Comparison of ENCODE assay signal across 8 cellular contexts in genomic region chr9:133509179-133510083, GRCh38. TPM values are rescaled to one million over a fixed set of nuclear protein-coding genes. Genes with fewer than 3 reads are reported as not detected.
DNase-seq lines count a peak whose midpoint lies in the region; ATAC-seq and TF ChIP-seq lines count a peak whose summit lies in the region.

No MANE protein-coding gene starts in this region.

- H3K36me3 Mint-ChIP-seq in Caco-2 (ENCODE audit: insufficient read depth, unreplicated experiment): no peaks in the 10 kb centered on the region
- H3K36me3 Mint-ChIP-seq in activated naive CD4-positive, alpha-beta T cell treated with anti-CD3 and anti-CD28 coated beads, Interleukin-2, amount 50 U/mL, for 72 hours: no peaks in the 10 kb centered on the region

- TF ChIP-seq CTCF in Caco-2 (IDR thresholded peaks at IDR 0.05; ENCODE audit: insufficient read depth in 1 of 2, low read depth in 1 of 2, low read length in 1 of 2, severe bottlenecking in 1 of 2, unreplicated experiment in 1 of 2): no peak
- no peak for TF ChIP-seq CTCF in MM.1S (IDR thresholded peaks at IDR 0.05; ENCODE audit: low read length)
- peak in 1 of 4 donors; percentile 15 for TF ChIP-seq CTCF in right lobe of liver (IDR thresholded peaks at IDR 0.05)

- no peaks in the 10 kb centered on the region for H3K27me3 Mint-ChIP-seq in Caco-2 (ENCODE audit: insufficient read depth, unreplicated experiment)

- H3K27me3 ChIP-seq in Caco-2 (replicated peaks; ENCODE audit: control insufficient read depth, insufficient read depth, low read length) (no peaks in the 10 kb centered on the region), MM.1S (replicated peaks; ENCODE audit: insufficient read depth, low read length) (peaks cover 87% of the 10 kb centered on the region), right lobe of liver (no peaks in the 10 kb centered on the region)

- no peaks in the 10 kb centered on the region for H4K20me1 ChIP-seq in MM.1S (ENCODE audit: insufficient read depth, low read length)

- BruUV-seq in Caco-2 (replicated peaks; lab: Mats Ljungman, UMichigan): no TSS peak

- no peak overlapping the region for H3K4me3 ChIP-seq in Caco-2 (ENCODE audit: low read depth, low read length)
- H3K4me3 ChIP-seq in MM.1S (ENCODE audit: low read length): no peak overlapping the region
- H3K4me3 ChIP-seq in right lobe of liver: peak overlapping the region in 1 of 3 donors; percentile 9

- WGBS in right lobe of liver (ENCODE audit: insufficient coverage, low coverage, low lambda C conversion rate, missing lambda C conversion rate): 2% methylated on average over 16 of the region's 26 CpGs

- peak; percentile 18 to 77 for DNase-seq in Caco-2
- no peak for DNase-seq in MM.1S
- DNase-seq in activated naive CD4-positive, alpha-beta T cell treated with anti-CD3 and anti-CD28 coated beads, Interleukin-2, amount 50 U/mL, for 72 hours (ENCODE audit: low spot score in 2 of 2): no peak
- peak; percentile 70 to 82 (median 79) for DNase-seq in right lobe of liver
- DNase-seq in NK-92 treated with Interleukin-12 subunit alpha and Interleukin-12 subunit beta, amount 100 ng/mL, for 24 hours (lab: John Stamatoyannopoulos, UW): no peak
- no peak for DNase-seq in stimulated activated CD4-positive, alpha-beta T cell treated with anti-CD3 and anti-CD28 coated beads, Interleukin-4, amount 100 ng/mL, for 1 hour

- no peaks in the 10 kb centered on the region for H3K9me3 ChIP-seq in Caco-2
- H3K9me3 ChIP-seq in MM.1S (replicated peaks; ENCODE audit: insufficient read depth, low read length): no peaks in the 10 kb centered on the region
- no peaks in the 10 kb centered on the region for H3K9me3 ChIP-seq in right lobe of liver

- CTCF ChIA-PET in Caco-2 (lab: Charles Lee): interaction anchor here (0.5 to 0.7 kb wide), 3 partner anchors 23 to 349 kb away, joined by 3 to 4 read pairs (median 3); no protein-coding TSS in a partner anchor

- no peak overlapping the region for H3K4me3 Mint-ChIP-seq in Caco-2 (ENCODE audit: unreplicated experiment)

- no peak overlapping the region for H3K27ac ChIP-seq in MM.1S (ENCODE audit: low read length)
- H3K27ac ChIP-seq in right lobe of liver: peak overlapping the region; percentile 19 to 60 (median 38)

- H3K4me2 ChIP-seq in MM.1S (ENCODE audit: low read depth, low read length): peak overlapping the region; percentile 17; the same call in 1 of the 2 replicates

- H3K9ac ChIP-seq in MM.1S (ENCODE audit: low read length): no peak overlapping the region

- peak; percentile 70 for TF ChIP-seq POLR2A in right lobe of liver (IDR thresholded peaks at IDR 0.05)

- intact Hi-C loops in Caco-2 (cut with micrococcal nuclease; ENCODE audit: unreplicated experiment) (no loop called here), right lobe of liver (cut with DNase I) (loop anchor here in 1 of 2 donors (10.0 kb wide), 1 partner anchor 205 kb away; no protein-coding TSS in a partner anchor)

- H2AFZ ChIP-seq in MM.1S (ENCODE audit: low read length): no peak overlapping the region

- H3K27ac Mint-ChIP-seq in Caco-2 (ENCODE audit: unreplicated experiment): no peak overlapping the region
- H3K27ac Mint-ChIP-seq in activated naive CD4-positive, alpha-beta T cell treated with anti-CD3 and anti-CD28 coated beads, Interleukin-2, amount 50 U/mL, for 72 hours: peak overlapping the region; percentile 18 to 74

- H3K4me1 ChIP-seq in Caco-2 (0 out of 2 replicates have a peak, but pooled peaks cover 3% of the 10 kb centered on the region), MM.1S (ENCODE audit: low read length) (no peaks in the 10 kb centered on the region), right lobe of liver (peaks cover 0 to 35% (median 14%) of the 10 kb centered on the region in 4 donors)

- no peaks in the 10 kb centered on the region for H3K9me3 Mint-ChIP-seq in Caco-2 (ENCODE audit: unreplicated experiment)
- no peaks in the 10 kb centered on the region for H3K9me3 Mint-ChIP-seq in activated naive CD4-positive, alpha-beta T cell treated with anti-CD3 and anti-CD28 coated beads, Interleukin-2, amount 50 U/mL, for 72 hours

- peak; percentile 46 to 52 for ATAC-seq in activated naive CD4-positive, alpha-beta T cell treated with anti-CD3 and anti-CD28 coated beads, Interleukin-2, amount 50 U/mL, for 72 hours
- peak; percentile 67 to 81 (median 76) for ATAC-seq in right lobe of liver
- no peak for ATAC-seq in HG03097 (IDR thresholded peaks at IDR 0.05; ENCODE audit: low FRiP score, unreplicated experiment)
- no peak for ATAC-seq in HG03457 (IDR thresholded peaks at IDR 0.05; ENCODE audit: unreplicated experiment)

- no peaks in the 10 kb centered on the region for H3K4me1 Mint-ChIP-seq in Caco-2 (ENCODE audit: low read depth, unreplicated experiment)

- H3K36me3 ChIP-seq in Caco-2 (ENCODE audit: control insufficient read depth, insufficient read depth, low read length) (no peaks in the 10 kb centered on the region), MM.1S (replicated peaks; ENCODE audit: insufficient read depth, low read length) (no peaks in the 10 kb centered on the region), right lobe of liver (no peaks in the 10 kb centered on the region)

- H3F3A ChIP-seq in MM.1S (ENCODE audit: insufficient read depth, low read length): no peaks in the 10 kb centered on the region

- H3K9me2 ChIP-seq in MM.1S (replicated peaks; ENCODE audit: insufficient read depth, low read length): no peaks in the 10 kb centered on the region

- POLR2A ChIA-PET in Caco-2 (lab: Charles Lee): no interaction called here

- no peaks in the 10 kb centered on the region for H3K79me2 ChIP-seq in MM.1S (ENCODE audit: low read length)

RNA-seq across cellular contexts. Expression of gene MYMK, which starts 15.3 kb away (rescaled TPM):
- total RNA-seq in Caco-2 (2022) (not detected in 2 replicates), right lobe of liver (not detected)
- total RNA-seq in activated naive CD4-positive, alpha-beta T cell treated with anti-CD3 and anti-CD28 coated beads, Interleukin-2, amount 50 U/mL, for 72 hours: not detected

RNA-seq across cellular contexts. Expression of gene ADAMTSL2, which starts 25.1 kb away (rescaled TPM):
- total RNA-seq in Caco-2 (2022) (0.46 and 0.68 TPM in 2 replicates), right lobe of liver (10 to 100 TPM in 3 of 6 experiments, 1 to 10 TPM in 3; 9.2 to 24.8 (median 12.7) TPM)
- total RNA-seq in activated naive CD4-positive, alpha-beta T cell treated with anti-CD3 and anti-CD28 coated beads, Interleukin-2, amount 50 U/mL, for 72 hours: 1 to 10 TPM in 1 of 2 donors, under 1 TPM in 1; 0.11 to 1.2 TPM

RNA-seq across cellular contexts. Expression of gene SLC2A6, which starts 30.5 kb away (rescaled TPM):
- total RNA-seq in Caco-2 (2022) (7.1 and 8.4 TPM in 2 replicates), right lobe of liver (1 to 10 TPM in 5 of 6 experiments, under 1 TPM in 1; 0.88 to 6.8 (median 2.8) TPM)
- total RNA-seq in activated naive CD4-positive, alpha-beta T cell treated with anti-CD3 and anti-CD28 coated beads, Interleukin-2, amount 50 U/mL, for 72 hours: 1 to 10 TPM; 1.0 to 1.8 TPM

RNA-seq across cellular contexts. Expression of gene CACFD1, which starts 49.7 kb away (rescaled TPM):
- 26.0 and 27.0 TPM in 2 replicates for total RNA-seq in Caco-2 (2022)
- 1 to 10 TPM in 1 of 2 donors, under 1 TPM in 1; 0.37 to 2.3 TPM for total RNA-seq in activated naive CD4-positive, alpha-beta T cell treated with anti-CD3 and anti-CD28 coated beads, Interleukin-2, amount 50 U/mL, for 72 hours
- total RNA-seq in right lobe of liver: 10 to 100 TPM; 23.5 to 39.8 (median 32.9) TPM

Comparison
In these comparisons a context has a peak if more than half of its experiments do, and no peak if none do; other contexts are left out.
1. DNase-seq: peak in Caco-2 (2 of 2) and right lobe of liver (3 of 3); none in MM.1S (single experiment), activated naive CD4-positive, alpha-beta T cell treated with anti-CD3 and anti-CD28 coated beads, Interleukin-2, amount 50 U/mL, for 72 hours (0 of 2), NK-92 treated with Interleukin-12 subunit alpha and Interleukin-12 subunit beta, amount 100 ng/mL, for 24 hours (single experiment) and stimulated activated CD4-positive, alpha-beta T cell treated with anti-CD3 and anti-CD28 coated beads, Interleukin-4, amount 100 ng/mL, for 1 hour (single experiment).
2. ATAC-seq: peak in activated naive CD4-positive, alpha-beta T cell treated with anti-CD3 and anti-CD28 coated beads, Interleukin-2, amount 50 U/mL, for 72 hours (2 of 2) and right lobe of liver (4 of 4); none in HG03097 (single experiment) and HG03457 (single experiment).